In the genomic region with DNA sequence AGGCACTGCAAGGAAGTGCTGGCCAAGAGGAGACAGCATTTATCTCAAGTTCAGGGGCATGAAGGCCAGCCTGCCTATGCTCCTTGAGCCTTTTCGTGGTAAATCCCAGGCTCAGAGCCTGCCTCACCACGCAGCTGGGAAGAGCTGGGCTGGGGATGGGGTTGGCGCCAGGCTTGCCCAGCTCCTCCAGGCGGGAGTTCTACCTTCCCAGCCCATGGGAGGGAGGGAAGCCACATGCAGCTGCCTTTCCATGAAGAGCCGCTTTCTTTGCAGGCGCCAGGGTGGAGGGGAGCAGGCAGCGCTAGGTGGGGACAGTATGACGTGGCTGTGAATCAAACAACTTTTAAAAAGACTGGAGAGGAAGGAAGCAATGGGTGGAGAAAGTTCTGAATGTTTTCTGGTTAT, we compare ENCODE assay signal across 9 cellular contexts. TPM values are rescaled to one million over a fixed set of nuclear protein-coding genes. Genes with fewer than 3 reads are reported as not detected.
DNase-seq lines count a peak whose midpoint lies in the region; ATAC-seq and TF ChIP-seq lines count a peak whose summit lies in the region.
"Had no signal": no experiment of that assay in that cellular context is flagged by ENCODE, and none has a peak within 500 bp of the region (broad histone marks: within the 10 kb centered on the region; RNA-seq: fewer than 3 reads in every experiment).

No MANE protein-coding gene starts in this region.

- TF ChIP-seq POLR2A in stomach (IDR thresholded peaks at IDR 0.05): no peak

- no peak overlapping the region for H3K4me3 Mint-ChIP-seq in endodermal cell
- no peak overlapping the region for H3K4me3 Mint-ChIP-seq in CD4-positive, alpha-beta T cell
- no peak overlapping the region for H3K4me3 Mint-ChIP-seq in activated CD4-positive, alpha-beta memory T cell treated with anti-CD3 and anti-CD28 coated beads for 36 hours

- H3K9me3 ChIP-seq in MG63 (no peaks in the 10 kb centered on the region; the same call in 1 of the 2 replicates), endodermal cell (ENCODE audit: control insufficient read depth, low read length) (no peaks in the 10 kb centered on the region), stomach (no peaks in the 10 kb centered on the region), A673 (ENCODE audit: low read depth, low read length, poor library complexity, severe bottlenecking) (peaks cover 5% of the 10 kb centered on the region)
- H3K9me3 ChIP-seq in CD4-positive, alpha-beta T cell (ENCODE audit: control insufficient read depth, low read length): no peaks in the 10 kb centered on the region

- intact Hi-C loops in stomach (cut with DNase I; ENCODE audit: low total_unique reads): no loop called here
- intact Hi-C loops in CD4-positive, alpha-beta T cell (cut with DNase I, micrococcal nuclease): no loop called here
- intact Hi-C loops in A673 (cut with micrococcal nuclease; ENCODE audit: unreplicated experiment): no loop called here
- intact Hi-C loops in activated CD4-positive, alpha-beta memory T cell treated with anti-CD3 and anti-CD28 coated beads for 36 hours (cut with micrococcal nuclease): no loop called here

- H3K4me3 ChIP-seq in MG63: no peak overlapping the region
- H3K4me3 ChIP-seq in endodermal cell (ENCODE audit: low read length): no peak overlapping the region
- H3K4me3 ChIP-seq in stomach: no peak overlapping the region
- H3K4me3 ChIP-seq in A673 (ENCODE audit: low read depth, low read length, poor library complexity, severe bottlenecking): no peak overlapping the region

- no peak overlapping the region for H3K27ac Mint-ChIP-seq in endodermal cell
- no peak overlapping the region for H3K27ac Mint-ChIP-seq in CD4-positive, alpha-beta T cell
- no peak overlapping the region for H3K27ac Mint-ChIP-seq in activated CD4-positive, alpha-beta memory T cell treated with anti-CD3 and anti-CD28 coated beads for 36 hours

- peaks cover 13% of the 10 kb centered on the region for H3K4me1 Mint-ChIP-seq in endodermal cell
- H3K4me1 Mint-ChIP-seq in CD4-positive, alpha-beta T cell (ENCODE audit: low read depth): no peaks in the 10 kb centered on the region
- no peaks in the 10 kb centered on the region for H3K4me1 Mint-ChIP-seq in activated CD4-positive, alpha-beta memory T cell treated with anti-CD3 and anti-CD28 coated beads for 36 hours (ENCODE audit: low read depth)

- H3K36me3 Mint-ChIP-seq in endodermal cell (ENCODE audit: low read depth): no peaks in the 10 kb centered on the region
- no peaks in the 10 kb centered on the region for H3K36me3 Mint-ChIP-seq in CD4-positive, alpha-beta T cell (ENCODE audit: low read depth)
- no peaks in the 10 kb centered on the region for H3K36me3 Mint-ChIP-seq in activated CD4-positive, alpha-beta memory T cell treated with anti-CD3 and anti-CD28 coated beads for 36 hours

- H3K9me3 Mint-ChIP-seq in endodermal cell: no peaks in the 10 kb centered on the region
- H3K9me3 Mint-ChIP-seq in CD4-positive, alpha-beta T cell: no peaks in the 10 kb centered on the region
- no peaks in the 10 kb centered on the region for H3K9me3 Mint-ChIP-seq in activated CD4-positive, alpha-beta memory T cell treated with anti-CD3 and anti-CD28 coated beads for 36 hours

- WGBS in endodermal cell (ENCODE audit: insufficient coverage in 1 of 2, insufficient read length in 1 of 2), 2 experiments: 17 to 23% methylated on average over 2 to 8 of the region's 8 CpGs
- 20 to 36% (median 29%) methylated on average over 8 of the region's 8 CpGs for WGBS in stomach, 5 donors

- peak; percentile 46 for DNase-seq in MG63
- peak; percentile 90 for DNase-seq in endodermal cell
- no peak for DNase-seq in left lobe of liver (ENCODE audit: low spot score)
- no peak for DNase-seq in stomach
- DNase-seq in CD4-positive, alpha-beta T cell: no peak
- DNase-seq in A673 (ENCODE audit: low spot score): no peak
- no peak for DNase-seq in activated CD4-positive, alpha-beta memory T cell treated with anti-CD3 and anti-CD28 coated beads for 36 hours
- DNase-seq: activated CD4-positive, alpha-beta T cell treated with anti-CD3 and anti-CD28 coated beads, Interleukin-2, amount 50 U/mL, for 4 hours had no signal

- H3K27me3 ChIP-seq in MG63 (no peaks in the 10 kb centered on the region), endodermal cell (ENCODE audit: control insufficient read depth, insufficient read depth, low read length, poor library complexity, severe bottlenecking) (no peaks in the 10 kb centered on the region), stomach (no peaks in the 10 kb centered on the region), A673 (replicated peaks; ENCODE audit: insufficient read depth, low read depth, low read length, poor library complexity) (no peaks in the 10 kb centered on the region)
- H3K27me3 ChIP-seq in CD4-positive, alpha-beta T cell (ENCODE audit: control insufficient read depth, insufficient read depth, low read length): no peaks in the 10 kb centered on the region

- no TSS peak for BruUV-seq in A673 (replicated peaks; lab: Mats Ljungman, UMichigan)

- TF ChIP-seq CTCF in endodermal cell (conservative IDR thresholded peaks at IDR 0.05) (peak; percentile 17), stomach (IDR thresholded peaks at IDR 0.05) (no peak), A673 (conservative IDR thresholded peaks at IDR 0.05; ENCODE audit: low read depth, low read length) (no peak)
- no peak for TF ChIP-seq CTCF in CD4-positive, alpha-beta T cell (IDR thresholded peaks at IDR 0.05)

- no peak overlapping the region for H3K27ac ChIP-seq in endodermal cell (ENCODE audit: low read depth, low read length)
- H3K27ac ChIP-seq in stomach: peak overlapping the region in 3 of 5 donors; percentile 48 to 54 (median 52)
- no peak overlapping the region for H3K27ac ChIP-seq in CD4-positive, alpha-beta T cell (ENCODE audit: low read depth, low read length)
- no peak overlapping the region for H3K27ac ChIP-seq in A673 (ENCODE audit: low read depth, low read length, poor library complexity, severe bottlenecking)

- POLR2A ChIA-PET in CD4-positive, alpha-beta T cell (lab: Charles Lee): no interaction called here
- POLR2A ChIA-PET in A673 (lab: Charles Lee; ENCODE audit: low non-redundant PET): no interaction called here
- POLR2A ChIA-PET in activated CD4-positive, alpha-beta memory T cell treated with anti-CD3 and anti-CD28 coated beads for 36 hours (lab: Charles Lee): no interaction called here

- H3K36me3 ChIP-seq in MG63 (no peaks in the 10 kb centered on the region), endodermal cell (ENCODE audit: control insufficient read depth, insufficient read depth, low read length) (no peaks in the 10 kb centered on the region), stomach (no peaks in the 10 kb centered on the region), A673 (ENCODE audit: insufficient read depth, low read length, poor library complexity, severe bottlenecking) (no peaks in the 10 kb centered on the region)

- ATAC-seq in left lobe of liver (peak; percentile 31), HG02870 (IDR thresholded peaks at IDR 0.05; ENCODE audit: unreplicated experiment) (no peak)
- no peak for ATAC-seq in CD4-positive, alpha-beta T cell (ENCODE audit: poor library complexity)

- peaks cover 2% of the 10 kb centered on the region for H3K27me3 Mint-ChIP-seq in endodermal cell (ENCODE audit: insufficient read depth)
- no peaks in the 10 kb centered on the region for H3K27me3 Mint-ChIP-seq in CD4-positive, alpha-beta T cell
- peaks cover 2% of the 10 kb centered on the region for H3K27me3 Mint-ChIP-seq in activated CD4-positive, alpha-beta memory T cell treated with anti-CD3 and anti-CD28 coated beads for 36 hours

- CTCF ChIA-PET in CD4-positive, alpha-beta T cell (lab: Charles Lee): no interaction called here
- CTCF ChIA-PET in A673 (lab: Charles Lee): no interaction called here
- CTCF ChIA-PET in activated CD4-positive, alpha-beta memory T cell treated with anti-CD3 and anti-CD28 coated beads for 36 hours (lab: Charles Lee): no interaction called here

- H3K4me1 ChIP-seq in endodermal cell (ENCODE audit: control insufficient read depth, insufficient read depth, low read length): no peaks in the 10 kb centered on the region
- H3K4me1 ChIP-seq in stomach: peaks cover 0 to 16% (median 5%) of the 10 kb centered on the region in 4 donors
- H3K4me1 ChIP-seq in A673 (ENCODE audit: insufficient read depth, low read length, poor library complexity, severe bottlenecking): no peaks in the 10 kb centered on the region

- H3K9ac ChIP-seq in endodermal cell (ENCODE audit: extremely low read depth, low read length, poor library complexity, severe bottlenecking): no peak overlapping the region

- TF ChIP-seq EP300 in stomach (IDR thresholded peaks at IDR 0.05): no peak

RNA-seq across cellular contexts. Expression of a gene that starts 19.5 kb away (rescaled TPM):
- total RNA-seq in MG63 (2014; rRNA removed; shearing (Covaris generic); ENCODE audit: low replicate concordance): 18.1 and 34.3 TPM in 2 replicates
- total RNA-seq in endodermal cell: 10 to 100 TPM; 12.1 to 19.0 TPM
- polyA plus RNA-seq in endodermal cell (2013, experiment 1 of 2): 8.9 TPM
- 9.6 TPM for polyA plus RNA-seq in endodermal cell (2013, experiment 2 of 2)
- total RNA-seq in left lobe of liver: 22.5 TPM
- 10 to 100 TPM in 1 of 5 donors, 1 to 10 TPM in 4; 1.8 to 10.3 (median 5.1) TPM for total RNA-seq in stomach
- polyA plus RNA-seq in stomach: 1 to 10 TPM; 4.1 to 6.9 (median 4.3) TPM
- total RNA-seq in CD4-positive, alpha-beta T cell: 10 to 100 TPM; 14.3 to 16.3 TPM
- total RNA-seq in A673 (2021): 7.6 and 9.0 TPM in 2 replicates
- 10 to 100 TPM in 1 of 2 experiments, 1 to 10 TPM in 1; 9.9 to 10.4 TPM for total RNA-seq in activated CD4-positive, alpha-beta memory T cell treated with anti-CD3 and anti-CD28 coated beads for 36 hours

Comparison
In these comparisons a context has a peak if more than half of its experiments do, and no peak if none do; other contexts are left out.
1. DNase-seq: peak in MG63 (single experiment) and endodermal cell (single experiment); none in left lobe of liver (single experiment), stomach (single experiment), CD4-positive, alpha-beta T cell (0 of 10), A673 (single experiment) and activated CD4-positive, alpha-beta memory T cell treated with anti-CD3 and anti-CD28 coated beads for 36 hours (single experiment).
2. H3K27ac ChIP-seq: peak in stomach (3 of 5); none in endodermal cell (single experiment), CD4-positive, alpha-beta T cell (single experiment) and A673 (single experiment).